Comparison of ENCODE assay signal across 10 cellular contexts in genomic region chr19:3073159-3073563, GRCh38. TPM values are rescaled to one million over a fixed set of nuclear protein-coding genes. Genes with fewer than 3 reads are reported as not detected.
DNase-seq lines count a peak whose midpoint lies in the region; ATAC-seq, FAIRE-seq and TF ChIP-seq lines count a peak whose summit lies in the region.
"Had no signal": no experiment of that assay in that cellular context is flagged by ENCODE, and none has a peak within 500 bp of the region (broad histone marks: within the 10 kb centered on the region; RNA-seq: fewer than 3 reads in every experiment).

No MANE protein-coding gene starts in this region.

- FAIRE-seq in H54 (lab: Jason Lieb, UNC), result no peak

- H3K4me3 ChIP-seq in AG04450 (ENCODE audit: low read depth, low read length) (no peak overlapping the region), gastroesophageal sphincter (no peak overlapping the region)

- no peak for TF ChIP-seq POLR2A in gastroesophageal sphincter (IDR thresholded peaks at IDR 0.05)
- no peak for TF ChIP-seq POLR2A in H54 (IDR thresholded peaks at IDR 0.05; ENCODE audit: low read depth, low read length)

- H3K27ac Mint-ChIP-seq in HFFc6, result no peak overlapping the region
- H3K27ac Mint-ChIP-seq in stimulated activated naive B cell treated with anti-CD40 and anti-IgM and Interleukin-4, amounts not matched to agents 10 μg/mL and 1 μg/mL and 100 μg/mL, for 72 hours, result no peak overlapping the region
- no peak overlapping the region for H3K27ac Mint-ChIP-seq in stimulated activated memory B cell treated with anti-CD40 and anti-IgM and Interleukin-4, amounts not matched to agents 10 μg/mL and 1 μg/mL and 100 μg/mL, for 72 hours

- H3K27me3 ChIP-seq in AG04450 (ENCODE audit: control insufficient read depth, insufficient read depth, low read length) (no peaks in the 10 kb centered on the region), gastroesophageal sphincter (no peaks in the 10 kb centered on the region)

- H3K36me3 Mint-ChIP-seq in HFFc6 (ENCODE audit: low read depth), result no peaks in the 10 kb centered on the region
- H3K36me3 Mint-ChIP-seq in stimulated activated naive B cell treated with anti-CD40 and anti-IgM and Interleukin-4, amounts not matched to agents 10 μg/mL and 1 μg/mL and 100 μg/mL, for 72 hours, result no peaks in the 10 kb centered on the region
- no peaks in the 10 kb centered on the region for H3K36me3 Mint-ChIP-seq in stimulated activated memory B cell treated with anti-CD40 and anti-IgM and Interleukin-4, amounts not matched to agents 10 μg/mL and 1 μg/mL and 100 μg/mL, for 72 hours

- DNase-seq in AG04450 (ENCODE audit: low read depth, low spot score), result peak; percentile 46
- DNase-seq in HFFc6, result peak; percentile 49
- DNase-seq in RWPE1 (ENCODE audit: low spot score), result peak; percentile 70
- no peak for DNase-seq in stimulated activated naive B cell treated with anti-CD40 and anti-IgM and Interleukin-4, amounts not matched to agents 10 μg/mL and 1 μg/mL and 100 μg/mL, for 72 hours
- no peak for DNase-seq in H54 (ENCODE audit: insufficient read length, low spot score)
- DNase-seq: NCI-H187 had no signal

- no peaks in the 10 kb centered on the region for H3K9me3 Mint-ChIP-seq in HFFc6
- no peaks in the 10 kb centered on the region for H3K9me3 Mint-ChIP-seq in stimulated activated naive B cell treated with anti-CD40 and anti-IgM and Interleukin-4, amounts not matched to agents 10 μg/mL and 1 μg/mL and 100 μg/mL, for 72 hours
- no peaks in the 10 kb centered on the region for H3K9me3 Mint-ChIP-seq in stimulated activated memory B cell treated with anti-CD40 and anti-IgM and Interleukin-4, amounts not matched to agents 10 μg/mL and 1 μg/mL and 100 μg/mL, for 72 hours

- no peak for TF ChIP-seq EP300 in gastroesophageal sphincter (IDR thresholded peaks at IDR 0.05)

- ATAC-seq in gastroesophageal sphincter, result peak; percentile 88
- ATAC-seq in stimulated activated naive B cell treated with anti-CD40 and anti-IgM and Interleukin-4, amounts not matched to agents 10 μg/mL and 1 μg/mL and 100 μg/mL, for 72 hours (replicated peaks), result no peak
- no peak for ATAC-seq in activated CD4-positive, CD25-positive, alpha-beta regulatory T cell treated with anti-CD3 and anti-CD28 coated beads, Interleukin-2, amount 50 U/mL, for 24 hours
- no peak for ATAC-seq in stimulated activated memory B cell treated with anti-CD40 and anti-IgM and Interleukin-4, amounts not matched to agents 10 μg/mL and 1 μg/mL and 100 μg/mL, for 72 hours

- no peaks in the 10 kb centered on the region for H3K9me3 ChIP-seq in AG04450 (ENCODE audit: control insufficient read depth, insufficient read depth, low read length)
- H3K9me3 ChIP-seq in gastroesophageal sphincter, result no peaks in the 10 kb centered on the region
- H3K9me3 ChIP-seq: Caco-2 had no signal

- no peaks in the 10 kb centered on the region for H3K36me3 ChIP-seq in gastroesophageal sphincter

- TF ChIP-seq CTCF in AG04450 (IDR thresholded peaks at IDR 0.05; ENCODE audit: low read depth, low read length), result no peak
- TF ChIP-seq CTCF in HFFc6 (IDR thresholded peaks at IDR 0.05), result no peak
- no peak for TF ChIP-seq CTCF in RWPE1 (conservative IDR thresholded peaks at IDR 0.05; ENCODE audit: low read depth)
- TF ChIP-seq CTCF in gastroesophageal sphincter (IDR thresholded peaks at IDR 0.05), result no peak

- WGBS in gastroesophageal sphincter (ENCODE audit: low coverage in 1 of 2), 2 donors, result 0 to 27% methylated on average over 2 to 3 of the region's 3 CpGs

- peaks cover 0 to 14% (median 0%) of the 10 kb centered on the region in 3 donors for H3K4me1 ChIP-seq in gastroesophageal sphincter
- H3K4me1 ChIP-seq: Caco-2 had no signal

- H3K4me3 Mint-ChIP-seq in HFFc6, result no peak overlapping the region
- no peak overlapping the region for H3K4me3 Mint-ChIP-seq in stimulated activated naive B cell treated with anti-CD40 and anti-IgM and Interleukin-4, amounts not matched to agents 10 μg/mL and 1 μg/mL and 100 μg/mL, for 72 hours
- no peak overlapping the region for H3K4me3 Mint-ChIP-seq in stimulated activated memory B cell treated with anti-CD40 and anti-IgM and Interleukin-4, amounts not matched to agents 10 μg/mL and 1 μg/mL and 100 μg/mL, for 72 hours

- peaks cover 1% of the 10 kb centered on the region; the same call in 1 of the 2 replicates for H3K27me3 Mint-ChIP-seq in HFFc6 (ENCODE audit: insufficient read depth)
- no peaks in the 10 kb centered on the region for H3K27me3 Mint-ChIP-seq in stimulated activated naive B cell treated with anti-CD40 and anti-IgM and Interleukin-4, amounts not matched to agents 10 μg/mL and 1 μg/mL and 100 μg/mL, for 72 hours
- no peaks in the 10 kb centered on the region for H3K27me3 Mint-ChIP-seq in stimulated activated memory B cell treated with anti-CD40 and anti-IgM and Interleukin-4, amounts not matched to agents 10 μg/mL and 1 μg/mL and 100 μg/mL, for 72 hours

- H3K27ac ChIP-seq in AG04450 (ENCODE audit: low read depth, low read length) (no peak overlapping the region), RWPE1 (no peak overlapping the region), gastroesophageal sphincter (peak overlapping the region in 1 of 4 donors; percentile 56)

- peaks cover 7% of the 10 kb centered on the region; the same call in 1 of the 2 replicates for H3K4me1 Mint-ChIP-seq in HFFc6 (ENCODE audit: low read depth)
- peaks cover 8 to 23% of the 10 kb centered on the region in 2 donors for H3K4me1 Mint-ChIP-seq in stimulated activated naive B cell treated with anti-CD40 and anti-IgM and Interleukin-4, amounts not matched to agents 10 μg/mL and 1 μg/mL and 100 μg/mL, for 72 hours
- H3K4me1 Mint-ChIP-seq in stimulated activated memory B cell treated with anti-CD40 and anti-IgM and Interleukin-4, amounts not matched to agents 10 μg/mL and 1 μg/mL and 100 μg/mL, for 72 hours, result peaks cover 14% of the 10 kb centered on the region

- POLR2A ChIA-PET in AG04450 (lab: Yijun Ruan, JAX), result interaction anchor here (0.7 to 1.0 kb wide), 5 partner anchors 9 to 122 kb away, joined by 5 to 14 read pairs (median 6); no protein-coding TSS in a partner anchor
- POLR2A ChIA-PET in RWPE1 (lab: Yijun Ruan, JAX; ENCODE audit: low non-redundant PET), result interaction anchor here (0.5 kb wide), 1 partner anchor 11 kb away, joined by 3 read pairs; no protein-coding TSS in a partner anchor

- CTCF ChIA-PET in AG04450 (lab: Charles Lee), result interaction anchor here (1.0 kb wide), 2 partner anchors 36 to 122 kb away, joined by 3 to 4 read pairs; no protein-coding TSS in a partner anchor
- CTCF ChIA-PET in RWPE1 (lab: Yijun Ruan, JAX), result interaction anchor here (0.7 kb wide), 1 partner anchor 435 kb away, joined by 4 read pairs; no protein-coding TSS in a partner anchor

RNA-seq across cellular contexts. Expression of gene TLE5, which starts 10.9 kb away (rescaled TPM):
- polyA plus RNA-seq in AG04450 (2011; rRNA removed), result 317 and 392 TPM in 2 replicates
- polyA minus RNA-seq in AG04450 (2011; rRNA and poly(A)+ RNA removed), result 348 and 444 TPM in 2 replicates
- total RNA-seq in HFFc6 (2021; fragmentation: NEBNext Ultra II Directional; extraction: Animal tissue kit (Norgen Biotek cat#: 25700)), result 100 to 1,000 TPM; 332 to 383 (median 356) TPM
- 100 to 1,000 TPM; 502 to 905 (median 558) TPM for total RNA-seq in gastroesophageal sphincter

RNA-seq across cellular contexts. Expression of gene GNA11, which starts 21.0 kb away (rescaled TPM):
- 8.9 and 17.2 TPM in 2 replicates for polyA plus RNA-seq in AG04450 (2011; rRNA removed)
- 15.2 and 22.2 TPM in 2 replicates for polyA minus RNA-seq in AG04450 (2011; rRNA and poly(A)+ RNA removed)
- 10 to 100 TPM; 72.0 to 86.0 (median 77.6) TPM for total RNA-seq in HFFc6 (2021; fragmentation: NEBNext Ultra II Directional; extraction: Animal tissue kit (Norgen Biotek cat#: 25700))
- 100 to 1,000 TPM in 1 of 4 donors, 10 to 100 TPM in 3; 68.4 to 154 (median 83.4) TPM for total RNA-seq in gastroesophageal sphincter

RNA-seq across cellular contexts. Expression of gene TLE2, which starts 44.1 kb away (rescaled TPM):
- polyA plus RNA-seq in AG04450 (2011; rRNA removed), result 0.47 and 0.82 TPM in 2 replicates
- polyA minus RNA-seq in AG04450 (2011; rRNA and poly(A)+ RNA removed), result 0.30 and 0.60 TPM in 2 replicates
- total RNA-seq in HFFc6 (2021; fragmentation: NEBNext Ultra II Directional; extraction: Animal tissue kit (Norgen Biotek cat#: 25700)), result under 1 TPM in 4 of 6 experiments, not detected in 2; 0.15 to 0.67 (median 0.46) TPM
- total RNA-seq in gastroesophageal sphincter, result 10 to 100 TPM; 27.1 to 46.1 (median 34.4) TPM

Comparison
In these comparisons a context has a peak if more than half of its experiments do, and no peak if none do; other contexts are left out.
1. DNase-seq: peak in AG04450 (single experiment), HFFc6 (single experiment) and RWPE1 (single experiment); none in stimulated activated naive B cell treated with anti-CD40 and anti-IgM and Interleukin-4, amounts not matched to agents 10 μg/mL and 1 μg/mL and 100 μg/mL, for 72 hours (single experiment) and H54 (single experiment).
2. RNA of gene TLE2, which starts 44.1 kb away (total RNA-seq): 27.1 to 46.1 TPM in gastroesophageal sphincter; 0.15 to 0.67 TPM in HFFc6; every median in the first group is over 10 times any median in the second.